Comparison of ENCODE assay signal across 8 cellular contexts in the genomic region with DNA sequence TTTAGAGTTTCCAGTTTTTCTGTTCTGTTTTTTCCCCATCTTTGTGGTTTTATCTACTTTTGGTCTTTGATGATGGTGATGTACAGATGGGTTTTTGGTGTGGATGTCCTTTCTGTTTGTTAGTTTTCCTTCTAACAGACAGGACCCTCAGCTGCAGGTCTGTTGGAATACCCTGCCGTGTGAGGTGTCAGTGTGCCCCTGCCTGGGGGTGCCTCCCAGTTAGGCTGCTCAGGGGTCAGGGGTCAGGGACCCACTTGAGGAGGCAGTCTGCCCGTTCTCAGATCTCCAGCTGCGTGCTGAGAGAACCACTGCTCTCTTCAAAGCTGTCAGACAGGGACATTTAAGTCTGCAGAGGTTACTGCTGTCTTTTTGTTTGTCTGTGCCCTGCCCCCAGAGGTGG.
DNase-seq lines count a peak whose midpoint lies in the region; ATAC-seq, FAIRE-seq and TF ChIP-seq lines count a peak whose summit lies in the region.
"Not testable (repeated sequence)": the region's sequence is repeated elsewhere in the genome, so short reads cannot be mapped to it uniquely, and the experiment has no call there.

No MANE protein-coding gene starts in this region.

- H3K27ac Mint-ChIP-seq in CD14-positive monocyte (peak overlapping the region in 4 of 7 donors; percentile 81 to 96 (median 92)), T-helper 17 cell (peak overlapping the region; percentile 59)
- peak overlapping the region in 6 of 8 donors; percentile 84 to 98 (median 96) for H3K27ac Mint-ChIP-seq in CD8-positive, alpha-beta memory T cell
- H3K27ac Mint-ChIP-seq in activated CD4-positive, alpha-beta T cell treated with anti-CD3 and anti-CD28 coated beads, Interleukin-2, amount 10 ng/mL, durations not matched to agents 7 days and 5 days = peak overlapping the region; percentile 93
- H3K27ac Mint-ChIP-seq in dendritic cell treated with granulocyte-macrophage colony-stimulating factor and Interleukin-4, amounts not matched to agents 40 ng/mL and 50 ng/mL, for 4 days = peak overlapping the region; percentile 76
- H3K27ac Mint-ChIP-seq in natural killer cell treated with Interleukin-12 subunit alpha and Interleukin-12 subunit beta and Interleukin-15 and Interleukin-18, amount 100 ng/mL, for 72 hours = not testable (repeated sequence)

- FAIRE-seq in kidney (lab: Jason Lieb, UNC) = not testable (repeated sequence)

- not testable (repeated sequence) for ATAC-seq in T-helper 17 cell; natural killer cell treated with Interleukin-12 subunit alpha and Interleukin-12 subunit beta and Interleukin-15 and Interleukin-18, amount 100 ng/mL, for 72 hours

- H3K4me3 ChIP-seq in CD8-positive, alpha-beta memory T cell (ENCODE audit: low read length); HL-60 (replicated peaks; ENCODE audit: insufficient read depth, low read length); kidney (ENCODE audit: low read length in 2 of 2): not testable (repeated sequence)

- H3K9ac ChIP-seq in kidney (ENCODE audit: low read length in 2 of 2) = not testable (repeated sequence)

- H3K9me3 ChIP-seq in CD8-positive, alpha-beta memory T cell (ENCODE audit: low read length); T-helper 17 cell (ENCODE audit: control insufficient read depth, low read length, poor library complexity, severe bottlenecking); kidney (ENCODE audit: control insufficient read depth in 1 of 2, low read length in 2 of 2): not testable (repeated sequence)

- TF ChIP-seq CTCF in CD14-positive monocyte (IDR thresholded peaks at IDR 0.05); HL-60 (IDR thresholded peaks at IDR 0.05; ENCODE audit: insufficient read depth, low read length); kidney (IDR thresholded peaks at IDR 0.05; ENCODE audit: borderline replicate concordance, extremely low read depth, insufficient read depth): not testable (repeated sequence)

- CTCF ChIA-PET in CD8-positive, alpha-beta memory T cell (lab: Charles Lee); activated CD4-positive, alpha-beta T cell treated with anti-CD3 and anti-CD28 coated beads, Interleukin-2, amount 10 ng/mL, durations not matched to agents 7 days and 5 days (lab: Charles Lee): not testable (repeated sequence)

- peak overlapping the region in 1 of 2 donors; percentile 30 for H3K4me3 Mint-ChIP-seq in CD14-positive monocyte
- peak overlapping the region in 6 of 7 donors; percentile 88 to 95 (median 91) for H3K4me3 Mint-ChIP-seq in CD8-positive, alpha-beta memory T cell
- H3K4me3 Mint-ChIP-seq in T-helper 17 cell; activated CD4-positive, alpha-beta T cell treated with anti-CD3 and anti-CD28 coated beads, Interleukin-2, amount 10 ng/mL, durations not matched to agents 7 days and 5 days; dendritic cell treated with granulocyte-macrophage colony-stimulating factor and Interleukin-4, amounts not matched to agents 40 ng/mL and 50 ng/mL, for 4 days: not testable (repeated sequence)
- peak overlapping the region; percentile 62 for H3K4me3 Mint-ChIP-seq in natural killer cell treated with Interleukin-12 subunit alpha and Interleukin-12 subunit beta and Interleukin-15 and Interleukin-18, amount 100 ng/mL, for 72 hours

- not testable (repeated sequence) for H3K36me3 ChIP-seq in CD8-positive, alpha-beta memory T cell (ENCODE audit: insufficient read depth, low read length); kidney (ENCODE audit: control insufficient read depth in 1 of 2, insufficient read depth in 2 of 2, low read length in 2 of 2)

- not testable (repeated sequence) for H3K27me3 Mint-ChIP-seq in CD14-positive monocyte (ENCODE audit: low read depth in 3 of 3); CD8-positive, alpha-beta memory T cell; T-helper 17 cell; activated CD4-positive, alpha-beta T cell treated with anti-CD3 and anti-CD28 coated beads, Interleukin-2, amount 10 ng/mL, durations not matched to agents 7 days and 5 days; dendritic cell treated with granulocyte-macrophage colony-stimulating factor and Interleukin-4, amounts not matched to agents 40 ng/mL and 50 ng/mL, for 4 days; natural killer cell treated with Interleukin-12 subunit alpha and Interleukin-12 subunit beta and Interleukin-15 and Interleukin-18, amount 100 ng/mL, for 72 hours

- POLR2A ChIA-PET in CD8-positive, alpha-beta memory T cell (lab: Charles Lee) = interaction anchor here (0.9 kb wide), 1 partner anchor 88 kb away, joined by 4 read pairs; a partner anchor contains a TSS
- POLR2A ChIA-PET in activated CD4-positive, alpha-beta T cell treated with anti-CD3 and anti-CD28 coated beads, Interleukin-2, amount 10 ng/mL, durations not matched to agents 7 days and 5 days (lab: Charles Lee) = not testable (repeated sequence)

- H3K4me1 Mint-ChIP-seq in CD14-positive monocyte (peaks cover 28% of the 10 kb centered on the region), T-helper 17 cell (peaks cover 26% of the 10 kb centered on the region)
- H3K4me1 Mint-ChIP-seq in CD8-positive, alpha-beta memory T cell = peaks cover 31 to 40% (median 35%) of the 10 kb centered on the region in 3 donors
- H3K4me1 Mint-ChIP-seq in activated CD4-positive, alpha-beta T cell treated with anti-CD3 and anti-CD28 coated beads, Interleukin-2, amount 10 ng/mL, durations not matched to agents 7 days and 5 days = peaks cover 37% of the 10 kb centered on the region
- peaks cover 15% of the 10 kb centered on the region for H3K4me1 Mint-ChIP-seq in dendritic cell treated with granulocyte-macrophage colony-stimulating factor and Interleukin-4, amounts not matched to agents 40 ng/mL and 50 ng/mL, for 4 days (ENCODE audit: low read depth)
- H3K4me1 Mint-ChIP-seq in natural killer cell treated with Interleukin-12 subunit alpha and Interleukin-12 subunit beta and Interleukin-15 and Interleukin-18, amount 100 ng/mL, for 72 hours (ENCODE audit: low read depth in 2 of 2) = peaks cover 9 to 13% of the 10 kb centered on the region in 2 donors

- not testable (repeated sequence) for H3K27me3 ChIP-seq in CD8-positive, alpha-beta memory T cell (ENCODE audit: insufficient read depth, low read length, poor library complexity, severe bottlenecking); HL-60 (ENCODE audit: insufficient read depth, poor library complexity, severe bottlenecking)

- intact Hi-C loops in CD14-positive monocyte (cut with micrococcal nuclease); dendritic cell treated with granulocyte-macrophage colony-stimulating factor and Interleukin-4, amounts not matched to agents 40 ng/mL and 50 ng/mL, for 4 days (cut with micrococcal nuclease); kidney (cut with DNase I): not testable (repeated sequence)

- DNase-seq in CD14-positive monocyte (ENCODE audit: low spot score); HL-60 (ENCODE audit: low read depth in 1 of 2, low spot score in 1 of 2); T-helper 17 cell; activated CD4-positive, alpha-beta T cell treated with anti-CD3 and anti-CD28 coated beads, Interleukin-2, amount 10 ng/mL, durations not matched to agents 7 days and 5 days; natural killer cell treated with Interleukin-12 subunit alpha and Interleukin-12 subunit beta and Interleukin-15 and Interleukin-18, amount 100 ng/mL, for 72 hours (ENCODE audit: low spot score): not testable (repeated sequence)
- DNase-seq in CD8-positive, alpha-beta memory T cell = peak in 2 of 5 donors; percentile 1 to 28
- DNase-seq in kidney = peak; percentile 32

- H3K9me3 Mint-ChIP-seq in CD14-positive monocyte; CD8-positive, alpha-beta memory T cell; activated CD4-positive, alpha-beta T cell treated with anti-CD3 and anti-CD28 coated beads, Interleukin-2, amount 10 ng/mL, durations not matched to agents 7 days and 5 days; dendritic cell treated with granulocyte-macrophage colony-stimulating factor and Interleukin-4, amounts not matched to agents 40 ng/mL and 50 ng/mL, for 4 days; natural killer cell treated with Interleukin-12 subunit alpha and Interleukin-12 subunit beta and Interleukin-15 and Interleukin-18, amount 100 ng/mL, for 72 hours: not testable (repeated sequence)

- peaks cover 21 to 24% of the 10 kb centered on the region in 2 donors for H3K36me3 Mint-ChIP-seq in CD14-positive monocyte
- H3K36me3 Mint-ChIP-seq in CD8-positive, alpha-beta memory T cell; T-helper 17 cell (ENCODE audit: low read depth); natural killer cell treated with Interleukin-12 subunit alpha and Interleukin-12 subunit beta and Interleukin-15 and Interleukin-18, amount 100 ng/mL, for 72 hours: not testable (repeated sequence)
- H3K36me3 Mint-ChIP-seq in activated CD4-positive, alpha-beta T cell treated with anti-CD3 and anti-CD28 coated beads, Interleukin-2, amount 10 ng/mL, durations not matched to agents 7 days and 5 days (ENCODE audit: low read depth) = peaks cover 39% of the 10 kb centered on the region
- H3K36me3 Mint-ChIP-seq in dendritic cell treated with granulocyte-macrophage colony-stimulating factor and Interleukin-4, amounts not matched to agents 40 ng/mL and 50 ng/mL, for 4 days (ENCODE audit: low read depth) = peaks cover 31% of the 10 kb centered on the region

- not testable (repeated sequence) for H3K27ac ChIP-seq in CD8-positive, alpha-beta memory T cell (ENCODE audit: low read depth, low read length); kidney (ENCODE audit: low read depth in 2 of 2, low read length in 2 of 2)
- H3K27ac ChIP-seq in HL-60 (replicated peaks) = peak overlapping the region; percentile 80

- H3K4me1 ChIP-seq in CD8-positive, alpha-beta memory T cell (ENCODE audit: insufficient read depth, low read length) = peaks cover 20% of the 10 kb centered on the region
- not testable (repeated sequence) for H3K4me1 ChIP-seq in kidney (ENCODE audit: control insufficient read depth in 1 of 2, insufficient read depth in 1 of 2, low read depth in 1 of 2, low read length in 2 of 2)
